Comparison of ENCODE assay signal across 14 cellular contexts in genomic region chr16:1536601-1537000, GRCh38. TPM values are rescaled to one million over a fixed set of nuclear protein-coding genes. Genes with fewer than 3 reads are reported as not detected.
DNase-seq lines count a peak whose midpoint lies in the region; ATAC-seq and TF ChIP-seq lines count a peak whose summit lies in the region.
"Had no signal": no experiment of that assay in that cellular context is flagged by ENCODE, and none has a peak within 500 bp of the region (broad histone marks: within the 10 kb centered on the region; RNA-seq: fewer than 3 reads in every experiment).

No MANE protein-coding gene starts in this region.

- H3K9me3 ChIP-seq in heart left ventricle: no peaks in the 10 kb centered on the region
- H3K9me3 ChIP-seq in upper lobe of right lung: no peaks in the 10 kb centered on the region

- H3K36me3 ChIP-seq in heart left ventricle: peaks cover 0 to 62% (median 57%) of the 10 kb centered on the region in 9 donors
- peaks cover 45% of the 10 kb centered on the region for H3K36me3 ChIP-seq in upper lobe of right lung

- H3K4me3 ChIP-seq in heart left ventricle: peak overlapping the region; percentile 66 to 93 (median 87)
- peak overlapping the region; percentile 75 for H3K4me3 ChIP-seq in upper lobe of right lung

- peaks cover 0 to 17% (median 0%) of the 10 kb centered on the region in 9 donors for H3K27me3 ChIP-seq in heart left ventricle
- no peaks in the 10 kb centered on the region for H3K27me3 ChIP-seq in upper lobe of right lung

- no peaks in the 10 kb centered on the region for H3K27me3 Mint-ChIP-seq in central memory CD8-positive, alpha-beta T cell
- no peaks in the 10 kb centered on the region for H3K27me3 Mint-ChIP-seq in mesothelial cell of epicardium (ENCODE audit: low read depth)
- H3K27me3 Mint-ChIP-seq in stimulated activated naive B cell treated with anti-CD40 and anti-IgM and Interleukin-4, amounts not matched to agents 10 μg/mL and 1 μg/mL and 100 μg/mL, for 72 hours: peaks cover 0 to 32% of the 10 kb centered on the region in 2 donors
- H3K27me3 Mint-ChIP-seq: activated B cell treated with CpG ODN at 0.5 μM for 24 hours had no signal

- WGBS in heart left ventricle, 4 donors: 44 to 65% (median 57%) methylated on average over 13 of the region's 13 CpGs

- H3K4me1 ChIP-seq in heart left ventricle (peaks cover 5 to 85% (median 69%) of the 10 kb centered on the region in 12 donors), upper lobe of right lung (peaks cover 25% of the 10 kb centered on the region)

- no peak for TF ChIP-seq POLR2A in heart left ventricle (IDR thresholded peaks at IDR 0.05)

- H3K36me3 Mint-ChIP-seq in central memory CD8-positive, alpha-beta T cell (ENCODE audit: insufficient read depth): peaks cover 27% of the 10 kb centered on the region
- H3K36me3 Mint-ChIP-seq in mesothelial cell of epicardium: no peaks in the 10 kb centered on the region
- peaks cover 0 to 16% of the 10 kb centered on the region in 2 donors for H3K36me3 Mint-ChIP-seq in stimulated activated naive B cell treated with anti-CD40 and anti-IgM and Interleukin-4, amounts not matched to agents 10 μg/mL and 1 μg/mL and 100 μg/mL, for 72 hours

- intact Hi-C loops in heart left ventricle (cut with DNase I) (loop anchor here in 1 of 10 donors (5.0 kb wide), 1 partner anchor 76 kb away; the partner anchor contains the start of genes CRAMP1 and IFT140), Right ventricle myocardium superior (cut with DNase I) (no loop called here), upper lobe of right lung (cut with DNase I) (no loop called here)

- TF ChIP-seq CTCF in heart left ventricle (IDR thresholded peaks at IDR 0.05) (no peak), mesothelial cell of epicardium (IDR thresholded peaks at IDR 0.05; ENCODE audit: unreplicated experiment) (no peak), upper lobe of right lung (IDR thresholded peaks at IDR 0.05) (no peak)

- H3K27ac Mint-ChIP-seq in central memory CD8-positive, alpha-beta T cell (ENCODE audit: low read depth): peak overlapping the region; percentile 56
- peak overlapping the region; percentile 82 for H3K27ac Mint-ChIP-seq in mesothelial cell of epicardium
- no peak overlapping the region for H3K27ac Mint-ChIP-seq in stimulated activated naive B cell treated with anti-CD40 and anti-IgM and Interleukin-4, amounts not matched to agents 10 μg/mL and 1 μg/mL and 100 μg/mL, for 72 hours
- H3K27ac Mint-ChIP-seq: activated B cell treated with CpG ODN at 0.5 μM for 24 hours had no signal

- peaks cover 40% of the 10 kb centered on the region for H3K4me1 Mint-ChIP-seq in central memory CD8-positive, alpha-beta T cell
- peaks cover 36% of the 10 kb centered on the region for H3K4me1 Mint-ChIP-seq in mesothelial cell of epicardium
- peaks cover 38 to 43% of the 10 kb centered on the region in 2 donors for H3K4me1 Mint-ChIP-seq in stimulated activated naive B cell treated with anti-CD40 and anti-IgM and Interleukin-4, amounts not matched to agents 10 μg/mL and 1 μg/mL and 100 μg/mL, for 72 hours

- H3K9me3 Mint-ChIP-seq in central memory CD8-positive, alpha-beta T cell: no peaks in the 10 kb centered on the region
- no peaks in the 10 kb centered on the region for H3K9me3 Mint-ChIP-seq in mesothelial cell of epicardium
- no peaks in the 10 kb centered on the region for H3K9me3 Mint-ChIP-seq in stimulated activated naive B cell treated with anti-CD40 and anti-IgM and Interleukin-4, amounts not matched to agents 10 μg/mL and 1 μg/mL and 100 μg/mL, for 72 hours
- H3K9me3 Mint-ChIP-seq: activated B cell treated with CpG ODN at 0.5 μM for 24 hours had no signal

- ATAC-seq in heart left ventricle (no peak), Right ventricle myocardium superior (ENCODE audit: poor library complexity) (no peak), upper lobe of right lung (no peak), HG03354 (IDR thresholded peaks at IDR 0.05; ENCODE audit: poor library complexity, severe bottlenecking, unreplicated experiment) (no peak)
- no peak for ATAC-seq in central memory CD8-positive, alpha-beta T cell (replicated peaks; ENCODE audit: extremely low read depth, poor library complexity, severe bottlenecking)
- no peak for ATAC-seq in stimulated activated naive B cell treated with anti-CD40 and anti-IgM and Interleukin-4, amounts not matched to agents 10 μg/mL and 1 μg/mL and 100 μg/mL, for 72 hours (replicated peaks)

- peak overlapping the region; percentile 92 for H3K4me3 Mint-ChIP-seq in central memory CD8-positive, alpha-beta T cell
- H3K4me3 Mint-ChIP-seq in mesothelial cell of epicardium: no peak overlapping the region
- H3K4me3 Mint-ChIP-seq in stimulated activated naive B cell treated with anti-CD40 and anti-IgM and Interleukin-4, amounts not matched to agents 10 μg/mL and 1 μg/mL and 100 μg/mL, for 72 hours: no peak overlapping the region
- H3K4me3 Mint-ChIP-seq: activated B cell treated with CpG ODN at 0.5 μM for 24 hours had no signal

- DNase-seq in heart left ventricle: peak in 1 of 5 donors; percentile 41
- DNase-seq in Right ventricle myocardium superior: no peak
- DNase-seq in central memory CD8-positive, alpha-beta T cell (ENCODE audit: low spot score in 2 of 2): no peak
- no peak for DNase-seq in mesothelial cell of epicardium (ENCODE audit: low spot score in 2 of 2, unreplicated experiment in 2 of 2)
- DNase-seq in upper lobe of right lung: no peak
- no peak for DNase-seq in stimulated activated naive B cell treated with anti-CD40 and anti-IgM and Interleukin-4, amounts not matched to agents 10 μg/mL and 1 μg/mL and 100 μg/mL, for 72 hours
- no peak for DNase-seq in occipital lobe (lab: John Stamatoyannopoulos, UW)
- DNase-seq: activated B cell treated with CpG ODN at 0.5 μM for 24 hours, cortex of kidney, KG1, NCI-H187 had no signal

- peak overlapping the region; percentile 92 to 99 (median 96) for H3K27ac ChIP-seq in heart left ventricle
- peak overlapping the region; percentile 92 for H3K27ac ChIP-seq in upper lobe of right lung
- H3K27ac ChIP-seq: C4-2B had no signal

RNA-seq across cellular contexts. Expression of gene TMEM204, which starts 3.1 kb away (rescaled TPM):
- total RNA-seq in heart left ventricle: 10 to 100 TPM; 14.0 to 64.2 (median 19.5) TPM
- polyA plus RNA-seq in heart left ventricle: 10 to 100 TPM; 29.0 to 37.4 TPM
- total RNA-seq in Right ventricle myocardium superior: 28.9 TPM
- 6.6 to 7.7 TPM (median 6.9 TPM) in 3 replicates for total RNA-seq in mesothelial cell of epicardium
- 69.2 TPM for total RNA-seq in upper lobe of right lung
- 2.5 TPM for total RNA-seq in occipital lobe

RNA-seq across cellular contexts. Expression of gene TELO2, which starts 43.4 kb away (rescaled TPM):
- total RNA-seq in heart left ventricle (10 to 100 TPM; 11.8 to 29.6 (median 16.7) TPM), Right ventricle myocardium superior (18.8 TPM), mesothelial cell of epicardium (66.7 to 70.2 TPM (median 69.8 TPM) in 3 replicates), upper lobe of right lung (26.0 TPM), occipital lobe (11.7 TPM)
- 10 to 100 TPM; 22.7 to 27.0 TPM for polyA plus RNA-seq in heart left ventricle

RNA-seq across cellular contexts. Expression of gene PTX4, which starts 47.9 kb away (rescaled TPM):
- total RNA-seq in heart left ventricle (under 1 TPM in 2 of 9 donors, not detected in 7; 0.20 to 0.23 TPM), Right ventricle myocardium superior (0.16 TPM), mesothelial cell of epicardium (not detected in 3 replicates), upper lobe of right lung (not detected), occipital lobe (not detected)
- polyA plus RNA-seq in heart left ventricle: under 1 TPM in 1 of 2 donors, not detected in 1; 0.04 TPM
- total RNA-seq: activated B cell treated with CpG ODN at 0.5 μM for 24 hours had no signal
- polyA plus RNA-seq: keratinocyte had no signal
